Comparison of ENCODE assay signal across 1 cellular context in the genomic region with DNA sequence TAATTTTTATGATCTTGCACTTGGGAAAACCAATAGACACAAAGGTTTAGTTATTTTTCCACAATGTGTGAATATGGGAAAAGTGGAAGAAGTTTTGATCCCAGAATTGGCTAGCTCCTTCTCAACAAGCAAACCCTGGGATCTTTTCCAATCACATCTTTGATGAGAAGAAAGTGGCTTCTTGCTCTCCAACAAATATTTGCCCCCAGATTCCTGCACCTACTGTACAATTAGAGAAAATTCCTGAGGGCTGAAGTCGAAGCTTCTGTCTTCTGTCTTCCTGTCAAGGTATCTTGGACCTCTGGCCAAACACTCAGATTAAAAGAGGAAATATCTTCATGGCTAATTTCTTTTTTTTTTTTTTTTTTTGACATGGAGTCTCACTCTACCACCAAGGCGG.
TF ChIP-seq lines count a peak whose summit lies in the region.

No MANE protein-coding gene starts in this region.

TF ChIP-seq in IMR-90, 13 proteins besides CTCF, POLR2A, EP300 and RAD21 (continued from another document):
- TF ChIP-seq MAFK (IDR thresholded peaks at IDR 0.05; ENCODE audit: low read depth, low read length): no peak
- no peak for TF ChIP-seq SMC3 (IDR thresholded peaks at IDR 0.05; ENCODE audit: low read depth, low read length)
- TF ChIP-seq, protein P1, sequence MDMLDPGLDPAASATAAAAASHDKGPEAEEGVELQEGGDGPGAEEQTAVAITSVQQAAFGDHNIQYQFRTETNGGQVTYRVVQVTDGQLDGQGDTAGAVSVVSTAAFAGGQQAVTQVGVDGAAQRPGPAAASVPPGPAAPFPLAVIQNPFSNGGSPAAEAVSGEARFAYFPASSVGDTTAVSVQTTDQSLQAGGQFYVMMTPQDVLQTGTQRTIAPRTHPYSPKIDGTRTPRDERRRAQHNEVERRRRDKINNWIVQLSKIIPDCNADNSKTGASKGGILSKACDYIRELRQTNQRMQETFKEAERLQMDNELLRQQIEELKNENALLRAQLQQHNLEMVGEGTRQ (IDR thresholded peaks at IDR 0.05; ENCODE audit: low read depth, low read length): no peak
- TF ChIP-seq RCOR1 (IDR thresholded peaks at IDR 0.05; ENCODE audit: insufficient replicate concordance, low read length): no peak
- no peak for TF ChIP-seq BHLHE40 (IDR thresholded peaks at IDR 0.05; ENCODE audit: low read depth, low read length)
- TF ChIP-seq RFX5 (IDR thresholded peaks at IDR 0.05; ENCODE audit: low read depth, low read length): no peak
- TF ChIP-seq MXI1 (IDR thresholded peaks at IDR 0.05; ENCODE audit: borderline replicate concordance, low read depth, low read length): no peak
- TF ChIP-seq MAZ (IDR thresholded peaks at IDR 0.05; ENCODE audit: borderline replicate concordance, low read depth, low read length): no peak
